ENCODE assay signal across 12 cellular contexts in genomic region chr6:11433860-11434259, GRCh38.
DNase-seq lines count a peak whose midpoint lies in the region; ATAC-seq and TF ChIP-seq lines count a peak whose summit lies in the region.
"Had no signal": no experiment of that assay in that cellular context is flagged by ENCODE, and none has a peak within 500 bp of the region (broad histone marks: within the 10 kb centered on the region; RNA-seq: fewer than 3 reads in every experiment).

No MANE protein-coding gene starts in this region.

- CTCF ChIA-PET in GM10248 (lab: Yijun Ruan, JAX), result interaction anchor here (0.7 to 2.0 kb wide), 4 partner anchors 20 to 64 kb away, joined by 3 to 4 read pairs (median 3); no protein-coding TSS in a partner anchor

- H3K4me1 ChIP-seq in ascending aorta (peaks cover 16 to 67% of the 10 kb centered on the region in 2 donors), right lobe of liver (peaks cover 0 to 27% (median 9%) of the 10 kb centered on the region in 4 donors), thoracic aorta (ENCODE audit: control insufficient read depth in 1 of 2, low read depth in 2 of 2) (peaks cover 51 to 77% of the 10 kb centered on the region in 2 donors)

- peak; percentile 50 to 67 (median 52) for ATAC-seq in right lobe of liver
- ATAC-seq in thoracic aorta (ENCODE audit: insufficient number of reproducible peaks, low FRiP score, low read depth), result no peak
- ATAC-seq in HG02678 (IDR thresholded peaks at IDR 0.05; ENCODE audit: unreplicated experiment), result no peak

- POLR2A ChIA-PET in GM10248 (lab: Yijun Ruan, JAX), result no interaction called here

- H3K4me3 ChIP-seq in ascending aorta (no peak overlapping the region), right lobe of liver (no peak overlapping the region), thoracic aorta (no peak overlapping the region)

- H3K27ac ChIP-seq in ascending aorta (peak overlapping the region; percentile 83 to 92), right lobe of liver (peak overlapping the region; percentile 72 to 87 (median 83)), thoracic aorta (peak overlapping the region; percentile 94)

- H3K27me3 ChIP-seq in ascending aorta (no peaks in the 10 kb centered on the region), right lobe of liver (no peaks in the 10 kb centered on the region), thoracic aorta (replicated peaks; ENCODE audit: insufficient read depth) (no peaks in the 10 kb centered on the region)

- TF ChIP-seq POLR2A in right lobe of liver (IDR thresholded peaks at IDR 0.05), result no peak

- no peak for TF ChIP-seq CTCF in ascending aorta (IDR thresholded peaks at IDR 0.05)
- TF ChIP-seq CTCF in right lobe of liver (IDR thresholded peaks at IDR 0.05), result no peak
- no peak for TF ChIP-seq CTCF in thoracic aorta (IDR thresholded peaks at IDR 0.05)
- no peak for TF ChIP-seq CTCF in GM10248 (IDR thresholded peaks at IDR 0.05; ENCODE audit: control extremely low read depth, extremely low read depth, low read depth, missing control alignments)

- WGBS in right lobe of liver (ENCODE audit: insufficient coverage, low coverage, low lambda C conversion rate, missing lambda C conversion rate), result 23% methylated on average over 1 of the region's 1 CpG

- H3K36me3 ChIP-seq in ascending aorta (no peaks in the 10 kb centered on the region), right lobe of liver (no peaks in the 10 kb centered on the region), thoracic aorta (no peaks in the 10 kb centered on the region)

- peak; percentile 54 for DNase-seq in HT-29 (ENCODE audit: low spot score)
- no peak for DNase-seq in ascending aorta (ENCODE audit: low spot score in 2 of 2)
- no peak for DNase-seq in right lobe of liver
- DNase-seq in thoracic aorta (ENCODE audit: low spot score), result no peak
- DNase-seq in GM10248 (ENCODE audit: extremely low spot score), result no peak
- DNase-seq in AG08395 (ENCODE audit: low spot score), result no peak
- DNase-seq in activated CD8-positive, alpha-beta memory T cell treated with anti-CD3 and anti-CD28 coated beads for 24 hours, result no peak
- DNase-seq: activated CD4-positive, alpha-beta memory T cell treated with anti-CD3 and anti-CD28 coated beads for 36 hours; activated gamma-delta T cell treated with Interleukin-2 at 50 U/mL for 16 hours; NCI-H1417 treated with DMSO at 0.1 percent for 48 hours; NCI-H446 had no signal

- H3K9me3 ChIP-seq in ascending aorta, result no peaks in the 10 kb centered on the region
- H3K9me3 ChIP-seq in right lobe of liver, result no peaks in the 10 kb centered on the region
- H3K9me3 ChIP-seq in thoracic aorta, result no peaks in the 10 kb centered on the region

- intact Hi-C loops in ascending aorta (cut with DNase I), result loop anchor here (2.0 to 5.0 kb wide), 5 partner anchors 43 to 227 kb away; partner anchors contain the start of gene NEDD9
- intact Hi-C loops in right lobe of liver (cut with DNase I), result no loop called here

Comparison
In these comparisons a context has a peak if more than half of its experiments do, and no peak if none do; other contexts are left out.
1. ATAC-seq: peak in right lobe of liver (4 of 4); none in thoracic aorta (single experiment) and HG02678 (single experiment).
2. Peak in every context shown above with its lines, with median percentiles within 50 percentile points of each other: H3K27ac ChIP-seq.